In the genomic region with DNA sequence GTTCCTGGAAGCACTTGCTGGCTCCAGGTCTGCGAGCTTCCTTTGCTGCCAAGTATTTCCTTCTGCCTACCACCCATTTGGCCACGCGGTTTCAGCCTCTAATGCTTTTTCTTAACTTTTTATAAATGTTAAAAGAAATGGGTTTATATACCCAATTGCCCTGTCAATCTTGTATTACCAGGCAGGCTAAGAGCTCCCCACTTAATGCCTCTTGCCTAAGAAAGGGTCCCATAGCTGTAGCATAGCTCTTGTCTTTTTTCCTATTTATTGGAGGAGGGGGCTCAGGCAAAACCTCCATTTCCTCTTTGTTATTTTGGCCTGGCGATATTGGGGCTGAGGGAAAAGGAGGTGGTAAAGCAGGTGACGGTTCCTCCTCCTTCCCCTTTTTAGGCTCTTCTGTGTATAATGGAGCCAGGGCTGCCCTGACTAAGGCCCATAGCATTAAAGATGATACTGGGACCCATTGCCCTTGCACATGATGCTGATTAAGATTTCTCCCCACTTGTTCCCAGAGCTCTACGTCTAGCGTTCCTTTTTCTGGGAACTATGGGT, we compare ENCODE assay signal across 8 cellular contexts. TPM values are rescaled to one million over a fixed set of nuclear protein-coding genes. Genes with fewer than 3 reads are reported as not detected.
DNase-seq lines count a peak whose midpoint lies in the region; ATAC-seq and TF ChIP-seq lines count a peak whose summit lies in the region.

No MANE protein-coding gene starts in this region.

- peaks cover 32% of the 10 kb centered on the region for H3K36me3 ChIP-seq in BLaER1
- no peaks in the 10 kb centered on the region for H3K36me3 ChIP-seq in HCT116 (ENCODE audit: control insufficient read depth in 1 of 2, insufficient read depth in 2 of 2, low read length in 2 of 2)
- no peaks in the 10 kb centered on the region for H3K36me3 ChIP-seq in mesenchymal stem cell (ENCODE audit: control insufficient read depth in 1 of 2, insufficient read depth in 2 of 2, low read depth in 1 of 2, low read length in 2 of 2)

- H3K9me3 Mint-ChIP-seq in activated CD8-positive, alpha-beta T cell treated with anti-CD3 and anti-CD28 coated beads for 36 hours = no peaks in the 10 kb centered on the region

- H2AFZ ChIP-seq in HCT116 (ENCODE audit: low read depth, low read length, poor library complexity, severe bottlenecking) (no peak overlapping the region), mesenchymal stem cell (ENCODE audit: low read depth, low read length) (peak overlapping the region; percentile 60)

- no peak overlapping the region for H2AK5ac ChIP-seq in mesenchymal stem cell (ENCODE audit: low read length, severe bottlenecking)

- intact Hi-C loops in HCT116 (cut with micrococcal nuclease) = no loop called here
- intact Hi-C loops in activated CD8-positive, alpha-beta T cell treated with anti-CD3 and anti-CD28 coated beads for 36 hours (cut with micrococcal nuclease) = no loop called here

- H3K27ac Mint-ChIP-seq in activated CD8-positive, alpha-beta T cell treated with anti-CD3 and anti-CD28 coated beads for 36 hours = no peak overlapping the region

- H3K9me3 ChIP-seq in BLaER1 = 0 out of 2 replicates have a peak, but pooled peaks cover 4% of the 10 kb centered on the region
- no peaks in the 10 kb centered on the region for H3K9me3 ChIP-seq in HCT116 (ENCODE audit: control insufficient read depth in 1 of 2, insufficient read depth in 1 of 2, low read depth in 1 of 2, low read length in 2 of 2)
- no peaks in the 10 kb centered on the region for H3K9me3 ChIP-seq in mesenchymal stem cell (ENCODE audit: control insufficient read depth, low read length)

- WGBS in mesenchymal stem cell = 77% methylated on average over 5 of the region's 7 CpGs

- H2BK12ac ChIP-seq in mesenchymal stem cell (ENCODE audit: low read length in 2 of 2) = no peak overlapping the region

- no peak for TF ChIP-seq CTCF in HCT116 (IDR thresholded peaks at IDR 0.05 in 2 of 3, conservative IDR thresholded peaks at IDR 0.05 in 1 of 3; ENCODE audit: borderline replicate concordance in 1 of 3, insufficient read depth in 1 of 3, low read depth in 2 of 3, low read length in 2 of 3)
- no peak for TF ChIP-seq CTCF in activated CD8-positive, alpha-beta T cell treated with anti-CD3 and anti-CD28 coated beads for 36 hours (IDR thresholded peaks at IDR 0.05)

- H3K9me2 ChIP-seq in HCT116 (ENCODE audit: insufficient read depth) = no peaks in the 10 kb centered on the region

- no peak overlapping the region for H2BK15ac ChIP-seq in mesenchymal stem cell (ENCODE audit: low read depth, poor library complexity, severe bottlenecking)

- H3K27me3 ChIP-seq in BLaER1 (no peaks in the 10 kb centered on the region), HCT116 (ENCODE audit: insufficient read depth, low read length) (no peaks in the 10 kb centered on the region), mesenchymal stem cell (ENCODE audit: control insufficient read depth in 1 of 2, insufficient read depth in 1 of 2, low read length in 2 of 2) (no peaks in the 10 kb centered on the region)

- CTCF ChIA-PET in HCT116 (lab: Charles Lee) = interaction anchor here (4.1 kb wide), 1 partner anchor 9 kb away, joined by 18 read pairs; no protein-coding TSS in a partner anchor
- CTCF ChIA-PET in activated CD8-positive, alpha-beta T cell treated with anti-CD3 and anti-CD28 coated beads for 36 hours (lab: Charles Lee) = interaction anchor here (0.6 to 3.5 kb wide), 4 partner anchors 9 to 30 kb away, joined by 3 to 34 read pairs (median 4); no protein-coding TSS in a partner anchor

- BruUV-seq in HCT116 (replicated peaks; lab: Mats Ljungman, UMichigan) = TSS peak; percentile 7

- peak overlapping the region; percentile 55 for H3K4me3 Mint-ChIP-seq in activated CD8-positive, alpha-beta T cell treated with anti-CD3 and anti-CD28 coated beads for 36 hours

- H3K4ac ChIP-seq in mesenchymal stem cell (ENCODE audit: low read depth in 1 of 2, low read length in 2 of 2) = no peak overlapping the region

- no peak overlapping the region for H3K9ac ChIP-seq in BLaER1
- no peak overlapping the region for H3K9ac ChIP-seq in HCT116 (ENCODE audit: low read length)
- H3K9ac ChIP-seq in mesenchymal stem cell (ENCODE audit: low read length) = peak overlapping the region; percentile 73

- peaks cover 10% of the 10 kb centered on the region for H3K4me1 Mint-ChIP-seq in activated CD8-positive, alpha-beta T cell treated with anti-CD3 and anti-CD28 coated beads for 36 hours (ENCODE audit: low read depth)

- peaks cover 15% of the 10 kb centered on the region for H3K4me1 ChIP-seq in BLaER1
- H3K4me1 ChIP-seq in HCT116 (ENCODE audit: control insufficient read depth in 1 of 2, insufficient read depth in 2 of 2, low read length in 2 of 2) = peaks cover 4 to 13% of the 10 kb centered on the region in 2 experiments
- H3K4me1 ChIP-seq in mesenchymal stem cell (ENCODE audit: control insufficient read depth, insufficient read depth, low read depth, low read length) = peaks cover 2% of the 10 kb centered on the region

- TF ChIP-seq RAD21 in HCT116 (IDR thresholded peaks at IDR 0.05; ENCODE audit: low read depth) = no peak

- peak overlapping the region in 1 of 2 experiments; percentile 44 for H3K18ac ChIP-seq in mesenchymal stem cell (ENCODE audit: low read depth in 1 of 2, low read length in 2 of 2)

- no peaks in the 10 kb centered on the region for H3K79me1 ChIP-seq in mesenchymal stem cell (replicated peaks; ENCODE audit: low read length, poor library complexity, severe bottlenecking)

- no peak overlapping the region for H3K14ac ChIP-seq in mesenchymal stem cell (ENCODE audit: low read length in 2 of 2)

- H3K27ac ChIP-seq in BLaER1 (no peak overlapping the region), HCT116 (ENCODE audit: low read depth, low read length) (no peak overlapping the region), mesenchymal stem cell (ENCODE audit: low read length, poor library complexity, severe bottlenecking) (no peak overlapping the region)

- ATAC-seq in HCT116 = peak; percentile 17
- no peak for ATAC-seq in activated CD8-positive, alpha-beta T cell treated with anti-CD3 and anti-CD28 coated beads for 36 hours
- ATAC-seq in HG03280 (IDR thresholded peaks at IDR 0.05; ENCODE audit: unreplicated experiment) = no peak

- no peak for TF ChIP-seq POLR2A in HCT116 (IDR thresholded peaks at IDR 0.05; ENCODE audit: borderline replicate concordance, extremely low read depth, insufficient read depth, insufficient read length)

- H4K20me1 ChIP-seq in BLaER1 (no peaks in the 10 kb centered on the region), HCT116 (ENCODE audit: insufficient read depth) (no peaks in the 10 kb centered on the region)

- H4K91ac ChIP-seq in mesenchymal stem cell (ENCODE audit: low read length) = no peak overlapping the region

- H3K23ac ChIP-seq in mesenchymal stem cell (ENCODE audit: low read length in 2 of 2) = no peak overlapping the region

- RAD21 ChIA-PET in HCT116 (lab: Charles Lee; ENCODE audit: low non-redundant PET in 1 of 2, low total read pairs in 2 of 2, uncharacterized antibody in 2 of 2, unreplicated experiment in 2 of 2) = interaction anchor here in 1 of 2 experiments (0.7 kb wide), 1 partner anchor 159 kb away, joined by 3 read pairs; no protein-coding TSS in a partner anchor

- H3K4me3 ChIP-seq in BLaER1 (0 out of 2 replicates have a peak overlapping the region, but pooled peaks have one; percentile 38), HCT116 (replicated peaks in 1 of 2; ENCODE audit: low read depth in 1 of 2, low read length in 2 of 2) (peak overlapping the region in 1 of 2 experiments; percentile 48; a peak in 1 of 4 replicates), mesenchymal stem cell (ENCODE audit: insufficient read depth in 1 of 2, low read depth in 1 of 2, low read length in 2 of 2) (peak overlapping the region; percentile 28 to 61)

- H3K4me2 ChIP-seq in BLaER1 = peak overlapping the region; percentile 68
- H3K4me2 ChIP-seq in HCT116 (ENCODE audit: low read length) = peak overlapping the region; percentile 76
- peak overlapping the region; percentile 76 for H3K4me2 ChIP-seq in mesenchymal stem cell (ENCODE audit: low read length, poor library complexity, severe bottlenecking)

- no peaks in the 10 kb centered on the region for H3K79me2 ChIP-seq in HCT116 (ENCODE audit: insufficient read depth, low read length)

- no peak overlapping the region for H2BK5ac ChIP-seq in mesenchymal stem cell (ENCODE audit: low read depth, low read length, poor library complexity, severe bottlenecking)

- no peaks in the 10 kb centered on the region for H3K27me3 Mint-ChIP-seq in activated CD8-positive, alpha-beta T cell treated with anti-CD3 and anti-CD28 coated beads for 36 hours

- H3K36me3 Mint-ChIP-seq in activated CD8-positive, alpha-beta T cell treated with anti-CD3 and anti-CD28 coated beads for 36 hours (ENCODE audit: low read depth) = no peaks in the 10 kb centered on the region

- H4K8ac ChIP-seq in mesenchymal stem cell (ENCODE audit: low read length) = no peak overlapping the region

- DNase-seq in HCT116 (ENCODE audit: low read depth, low spot score) = no peak
- no peak for DNase-seq in activated CD8-positive, alpha-beta T cell treated with anti-CD3 and anti-CD28 coated beads for 36 hours
- no peak for DNase-seq in mesenchymal stem cell
- DNase-seq in NCI-H2171 (lab: John Stamatoyannopoulos, UW) = no peak
- no peak for DNase-seq in ecto neural progenitor cell (ENCODE audit: low spot score)
- no peak for DNase-seq in dedifferentiated amniotic fluid mesenchymal stem cell (ENCODE audit: extremely low spot score)

- POLR2A ChIA-PET in HCT116 (lab: Charles Lee) = no interaction called here
- POLR2A ChIA-PET in activated CD8-positive, alpha-beta T cell treated with anti-CD3 and anti-CD28 coated beads for 36 hours (lab: Charles Lee) = interaction anchor here (1.2 to 1.5 kb wide), 2 partner anchors 9 to 11 kb away, joined by 3 to 4 read pairs; no protein-coding TSS in a partner anchor

- H2BK120ac ChIP-seq in mesenchymal stem cell (ENCODE audit: low read depth, low read length) = no peak overlapping the region

TF ChIP-seq in HCT116, 20 proteins besides CTCF, POLR2A, EP300 and RAD21 (continues in another document):
- TF ChIP-seq, protein P1, sequence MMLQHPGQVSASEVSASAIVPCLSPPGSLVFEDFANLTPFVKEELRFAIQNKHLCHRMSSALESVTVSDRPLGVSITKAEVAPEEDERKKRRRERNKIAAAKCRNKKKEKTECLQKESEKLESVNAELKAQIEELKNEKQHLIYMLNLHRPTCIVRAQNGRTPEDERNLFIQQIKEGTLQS (IDR thresholded peaks at IDR 0.05) = no peak
- TF ChIP-seq ZNF274 (IDR thresholded peaks at IDR 0.05; ENCODE audit: low read depth, low read length) (no peak), EGR1 (IDR thresholded peaks at IDR 0.05; ENCODE audit: low read depth) (no peak), YY1 (IDR thresholded peaks at IDR 0.05; ENCODE audit: extremely low read depth, insufficient replicate concordance, low read depth, low read length) (no peak)

RNA-seq across cellular contexts. Expression of gene BLTP3B, which starts 21.6 kb away (rescaled TPM):
- total RNA-seq in HCT116 (2021; ENCODE audit: unreplicated experiment) = 24.5 TPM
- polyA plus RNA-seq in HCT116 (2012) = 5.9 and 9.9 TPM in 2 replicates
- 10 to 100 TPM; 39.6 to 41.3 TPM for total RNA-seq in activated CD8-positive, alpha-beta T cell treated with anti-CD3 and anti-CD28 coated beads for 36 hours
- polyA plus RNA-seq in mesenchymal stem cell (2013, experiment 1 of 2) = 14.1 TPM
- polyA plus RNA-seq in mesenchymal stem cell (2013, experiment 2 of 2) = 12.8 TPM

RNA-seq across cellular contexts. Expression of gene ACTR6, which starts 36.4 kb away (rescaled TPM):
- total RNA-seq in HCT116 (2021; ENCODE audit: unreplicated experiment) = 40.4 TPM
- 12.2 and 13.1 TPM in 2 replicates for polyA plus RNA-seq in HCT116 (2012)
- 10 to 100 TPM; 26.3 to 30.9 TPM for total RNA-seq in activated CD8-positive, alpha-beta T cell treated with anti-CD3 and anti-CD28 coated beads for 36 hours
- 10.0 TPM for polyA plus RNA-seq in mesenchymal stem cell (2013, experiment 1 of 2)
- polyA plus RNA-seq in mesenchymal stem cell (2013, experiment 2 of 2) = 10.5 TPM
